In the genomic region with DNA sequence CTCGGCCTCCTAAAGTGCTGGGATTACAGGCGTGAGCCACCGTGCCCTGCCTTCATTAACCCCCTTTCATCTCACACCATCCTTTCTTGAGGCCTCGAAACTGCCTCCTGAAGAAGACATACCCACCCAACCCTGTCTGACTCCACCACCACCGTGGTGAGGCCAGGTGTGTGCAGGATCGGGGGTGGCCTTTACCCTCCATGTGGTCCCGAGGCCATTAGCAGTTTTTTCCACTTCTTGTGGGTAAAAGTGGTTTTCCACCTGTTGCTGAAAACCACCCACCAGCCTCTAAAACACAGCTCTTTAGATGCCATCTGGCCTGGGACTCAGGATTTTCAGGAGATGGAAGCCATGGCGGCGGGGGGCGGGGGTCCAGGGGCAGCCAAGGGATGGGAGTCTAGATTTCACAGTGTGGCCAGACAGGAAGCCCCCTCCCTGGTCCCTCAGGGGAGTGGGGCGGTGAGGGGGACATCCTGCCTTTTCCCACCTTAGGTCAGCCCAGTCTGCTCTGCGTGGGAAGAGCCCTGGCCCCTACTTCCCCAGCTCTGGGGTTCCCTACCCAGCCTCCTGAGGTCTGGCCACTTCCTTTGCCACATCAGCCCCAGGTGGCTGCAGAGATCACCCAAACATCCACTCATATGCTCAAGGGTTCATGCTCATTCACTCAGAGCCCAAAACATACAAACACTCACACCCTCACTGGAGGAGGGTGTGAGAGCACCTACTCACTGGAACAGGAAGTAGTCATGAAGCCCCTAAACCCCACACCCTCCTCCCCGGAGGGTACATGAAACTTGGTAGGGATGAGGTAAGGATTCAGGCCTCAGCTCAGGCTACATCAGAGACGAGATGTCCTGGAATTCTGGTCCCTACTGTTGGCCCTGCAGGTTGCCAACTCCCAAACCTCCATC, we compare ENCODE assay signal across 8 cellular contexts. TPM values are rescaled to one million over a fixed set of nuclear protein-coding genes. Genes with fewer than 3 reads are reported as not detected.
DNase-seq lines count a peak whose midpoint lies in the region; ATAC-seq and TF ChIP-seq lines count a peak whose summit lies in the region.

No MANE protein-coding gene starts in this region.

- peak; percentile 45 for ATAC-seq in HG02678 (IDR thresholded peaks at IDR 0.05; ENCODE audit: unreplicated experiment)
- ATAC-seq in left colon = peak; percentile 21

- WGBS in thyroid gland, 2 donors = 59 to 75% methylated on average over 10 to 12 of the region's 14 CpGs
- WGBS in smooth muscle cell (ENCODE audit: low lambda C conversion rate) = 87% methylated on average over 13 of the region's 14 CpGs

- H3K9me3 ChIP-seq in thyroid gland = no peaks in the 10 kb centered on the region
- no peaks in the 10 kb centered on the region for H3K9me3 ChIP-seq in smooth muscle cell (replicated peaks; ENCODE audit: low read depth)

- H3K27ac Mint-ChIP-seq in activated CD4-positive, alpha-beta memory T cell treated with anti-CD3 and anti-CD28 coated beads for 36 hours = peak overlapping the region; percentile 74

- no peak for TF ChIP-seq POLR2A in thyroid gland (IDR thresholded peaks at IDR 0.05)

- CTCF ChIA-PET in activated CD4-positive, alpha-beta memory T cell treated with anti-CD3 and anti-CD28 coated beads for 36 hours (lab: Charles Lee) = interaction anchor here (1.0 to 1.5 kb wide), 3 partner anchors 11 to 30 kb away, joined by 3 to 6 read pairs (median 3); no protein-coding TSS in a partner anchor

- H4K20me1 ChIP-seq in smooth muscle cell (ENCODE audit: low read depth) = no peaks in the 10 kb centered on the region

- H3K79me2 ChIP-seq in smooth muscle cell (ENCODE audit: low read depth) = no peaks in the 10 kb centered on the region

- H3F3A ChIP-seq in smooth muscle cell (ENCODE audit: low read depth) = peaks cover 5% of the 10 kb centered on the region

- H3K4me3 ChIP-seq in GM12875 (ENCODE audit: low read depth, low read length) (peak overlapping the region; percentile 76), thyroid gland (replicated peaks in 1 of 3) (no peak overlapping the region), smooth muscle cell (no peak overlapping the region)

- H3K9me3 Mint-ChIP-seq in activated CD4-positive, alpha-beta memory T cell treated with anti-CD3 and anti-CD28 coated beads for 36 hours = no peaks in the 10 kb centered on the region

- H3K27me3 ChIP-seq in thyroid gland (peaks cover 6% of the 10 kb centered on the region), smooth muscle cell (ENCODE audit: low read depth) (peaks cover 9% of the 10 kb centered on the region)

- peaks cover 69% of the 10 kb centered on the region for H3K4me1 Mint-ChIP-seq in activated CD4-positive, alpha-beta memory T cell treated with anti-CD3 and anti-CD28 coated beads for 36 hours (ENCODE audit: low read depth)

- peaks cover 29 to 60% of the 10 kb centered on the region in 2 donors for H3K4me1 ChIP-seq in thyroid gland
- no peaks in the 10 kb centered on the region for H3K4me1 ChIP-seq in smooth muscle cell (ENCODE audit: low read depth)

- no peak overlapping the region for H3K9ac ChIP-seq in smooth muscle cell (ENCODE audit: low read depth)

- peak; percentile 80 for DNase-seq in activated CD4-positive, alpha-beta memory T cell treated with anti-CD3 and anti-CD28 coated beads for 36 hours
- DNase-seq in left colon (no peak), thyroid gland (no peak), dedifferentiated amniotic fluid mesenchymal stem cell (ENCODE audit: extremely low spot score) (no peak), smooth muscle cell (lab: John Stamatoyannopoulos, UW; ENCODE audit: unreplicated experiment) (no peak), ecto neural progenitor cell (ENCODE audit: low spot score) (no peak)

- POLR2A ChIA-PET in activated CD4-positive, alpha-beta memory T cell treated with anti-CD3 and anti-CD28 coated beads for 36 hours (lab: Charles Lee) = interaction anchor here (0.7 kb wide), 1 partner anchor 29 kb away, joined by 3 read pairs; the partner anchor contains the start of gene AHDC1

- H3K36me3 ChIP-seq in thyroid gland (no peaks in the 10 kb centered on the region), smooth muscle cell (ENCODE audit: low read depth) (no peaks in the 10 kb centered on the region)

- intact Hi-C loops in activated CD4-positive, alpha-beta memory T cell treated with anti-CD3 and anti-CD28 coated beads for 36 hours (cut with micrococcal nuclease) = loop anchor here (1.0 to 2.0 kb wide), 3 partner anchors 24 to 31 kb away; no protein-coding TSS in a partner anchor
- intact Hi-C loops in left colon (cut with DNase I, micrococcal nuclease) (no loop called here), thyroid gland (cut with DNase I) (no loop called here)

- H3K27ac ChIP-seq in thyroid gland (peak overlapping the region; percentile 12 to 81 (median 75)), smooth muscle cell (ENCODE audit: low read depth) (no peak overlapping the region)

- H3K4me3 Mint-ChIP-seq in activated CD4-positive, alpha-beta memory T cell treated with anti-CD3 and anti-CD28 coated beads for 36 hours = peak overlapping the region; percentile 24

- H2AFZ ChIP-seq in smooth muscle cell (ENCODE audit: low read depth) = no peak overlapping the region

- H3K36me3 Mint-ChIP-seq in activated CD4-positive, alpha-beta memory T cell treated with anti-CD3 and anti-CD28 coated beads for 36 hours = no peaks in the 10 kb centered on the region

- no peak overlapping the region for H3K4me2 ChIP-seq in smooth muscle cell

- no peaks in the 10 kb centered on the region for H3K27me3 Mint-ChIP-seq in activated CD4-positive, alpha-beta memory T cell treated with anti-CD3 and anti-CD28 coated beads for 36 hours

- TF ChIP-seq CTCF in GM12875 (IDR thresholded peaks at IDR 0.05; ENCODE audit: borderline replicate concordance, insufficient read depth, low read depth, low read length) (no peak), thyroid gland (IDR thresholded peaks at IDR 0.05) (no peak), smooth muscle cell (IDR thresholded peaks at IDR 0.05; ENCODE audit: borderline replicate concordance, insufficient read depth, poor library complexity, severe bottlenecking) (no peak)

RNA-seq across cellular contexts. Expression of gene FGR, which starts 2.3 kb away (rescaled TPM):
- total RNA-seq in activated CD4-positive, alpha-beta memory T cell treated with anti-CD3 and anti-CD28 coated beads for 36 hours = under 1 TPM; 0.24 to 0.27 TPM
- 1 to 10 TPM; 1.6 to 2.2 TPM for total RNA-seq in left colon
- total RNA-seq in thyroid gland = 1 to 10 TPM; 4.6 to 7.1 (median 6.4) TPM
- 1.3 TPM in 1 of 2 replicates, not detected in the other for total RNA-seq in smooth muscle cell
- polyA plus RNA-seq in smooth muscle cell = 0.10 and 0.65 TPM in 2 replicates

RNA-seq across cellular contexts. Expression of gene AHDC1, which starts 28.7 kb away (rescaled TPM):
- total RNA-seq in activated CD4-positive, alpha-beta memory T cell treated with anti-CD3 and anti-CD28 coated beads for 36 hours = 10 to 100 TPM in 1 of 2 experiments, 1 to 10 TPM in 1; 8.3 to 12.1 TPM
- total RNA-seq in left colon (10 to 100 TPM; 21.5 to 25.2 TPM), thyroid gland (10 to 100 TPM; 25.5 to 91.4 (median 47.8) TPM), smooth muscle cell (8.4 and 12.2 TPM in 2 replicates)
- 12.2 and 15.6 TPM in 2 replicates for polyA plus RNA-seq in smooth muscle cell

RNA-seq across cellular contexts. Expression of gene IFI6, which starts 39.4 kb away (rescaled TPM):
- 10 to 100 TPM; 76.4 TPM for total RNA-seq in activated CD4-positive, alpha-beta memory T cell treated with anti-CD3 and anti-CD28 coated beads for 36 hours
- total RNA-seq in left colon = 10 to 100 TPM; 15.7 to 19.6 TPM
- 100 to 1,000 TPM; 120 to 174 (median 150) TPM for total RNA-seq in thyroid gland
- 16.3 and 26.7 TPM in 2 replicates for total RNA-seq in smooth muscle cell
- polyA plus RNA-seq in smooth muscle cell = 43.7 and 51.5 TPM in 2 replicates
